In genomic region chr11:126561327-126561893, GRCh38 we compare ENCODE assay signal across 8 cellular contexts.
DNase-seq lines count a peak whose midpoint lies in the region; ATAC-seq, FAIRE-seq and TF ChIP-seq lines count a peak whose summit lies in the region.

No MANE protein-coding gene starts in this region.

- H3K27me3 Mint-ChIP-seq in astrocyte (ENCODE audit: low read depth, unreplicated experiment) (peaks cover 54% of the 10 kb centered on the region), mesothelial cell of epicardium (ENCODE audit: low read depth) (peaks cover 55% of the 10 kb centered on the region)

- H3K9ac ChIP-seq in astrocyte (ENCODE audit: low read length) = no peak overlapping the region

- H3K27ac ChIP-seq in astrocyte (ENCODE audit: low read depth, low read length) = no peak overlapping the region

- H3K9me3 Mint-ChIP-seq in astrocyte (ENCODE audit: unreplicated experiment) (peaks cover 2% of the 10 kb centered on the region), mesothelial cell of epicardium (no peaks in the 10 kb centered on the region)

- in situ Hi-C loops in KBM-7 (cut with MboI; ENCODE audit: low pct_unique_long_range_greater_than_20kb, low sequenced_read_pairs) = no loop called here

- no peak overlapping the region for H2AFZ ChIP-seq in astrocyte (ENCODE audit: low read depth, low read length)

- H3K4me2 ChIP-seq in astrocyte (ENCODE audit: low read length) = no peak overlapping the region

- H3K9me3 ChIP-seq in astrocyte (ENCODE audit: insufficient read depth, low read depth, low read length) = no peaks in the 10 kb centered on the region

- no peaks in the 10 kb centered on the region for H3K79me2 ChIP-seq in astrocyte (ENCODE audit: insufficient read depth, low read length)

- H3K36me3 ChIP-seq in astrocyte (ENCODE audit: insufficient read depth, low read length) = no peaks in the 10 kb centered on the region

- ATAC-seq in HG02970 (IDR thresholded peaks at IDR 0.05; ENCODE audit: low FRiP score, unreplicated experiment) (no peak), HG02610 (IDR thresholded peaks at IDR 0.05; ENCODE audit: unreplicated experiment) (no peak), HG03432 (IDR thresholded peaks at IDR 0.05; ENCODE audit: unreplicated experiment) (no peak)

- H3K27me3 ChIP-seq in astrocyte (ENCODE audit: insufficient read depth, low read length) = peaks cover 6% of the 10 kb centered on the region

- H3K4me1 ChIP-seq in astrocyte (ENCODE audit: insufficient read depth, low read length) = no peaks in the 10 kb centered on the region

- FAIRE-seq in astrocyte (lab: Jason Lieb, UNC) = peak; percentile 71

- no peak overlapping the region for H3K4me3 ChIP-seq in astrocyte (ENCODE audit: insufficient read depth, low read depth, low read length)

- no peaks in the 10 kb centered on the region for H3K4me1 Mint-ChIP-seq in astrocyte (ENCODE audit: low read depth, unreplicated experiment)
- no peaks in the 10 kb centered on the region for H3K4me1 Mint-ChIP-seq in mesothelial cell of epicardium

- TF ChIP-seq CTCF in astrocyte (IDR thresholded peaks at IDR 0.05; ENCODE audit: insufficient read depth, low read depth, low read length) (no peak), mesothelial cell of epicardium (IDR thresholded peaks at IDR 0.05; ENCODE audit: unreplicated experiment) (no peak)

- H3K4me3 Mint-ChIP-seq in astrocyte (ENCODE audit: unreplicated experiment) = no peak overlapping the region
- H3K4me3 Mint-ChIP-seq in mesothelial cell of epicardium = no peak overlapping the region

- no peak overlapping the region for H3K27ac Mint-ChIP-seq in astrocyte (ENCODE audit: unreplicated experiment)
- no peak overlapping the region for H3K27ac Mint-ChIP-seq in mesothelial cell of epicardium

- DNase-seq in ELF-1 (ENCODE audit: low read depth, low spot score) (peak; percentile 66), KBM-7 (peak; percentile 41), astrocyte (ENCODE audit: low read depth) (peak; percentile 51), mesothelial cell of epicardium (ENCODE audit: low spot score in 2 of 2, unreplicated experiment in 2 of 2) (peak; percentile 50 to 76), NCI-H2081 treated with DMSO at 0.1 percent for 48 hours (lab: John Stamatoyannopoulos, UW) (no peak)

- H3K36me3 Mint-ChIP-seq in astrocyte (ENCODE audit: low read depth, unreplicated experiment) = no peaks in the 10 kb centered on the region
- H3K36me3 Mint-ChIP-seq in mesothelial cell of epicardium = no peaks in the 10 kb centered on the region

- no peaks in the 10 kb centered on the region for H4K20me1 ChIP-seq in astrocyte (ENCODE audit: insufficient read depth, low read length)
